In genomic region chr15:95887666-95888480, GRCh38 we compare ENCODE assay signal across 1 cellular context.
A peak's percentile ranks its signal among the peaks of the same experiment; 100 is the strongest.
TF ChIP-seq lines count a peak whose summit lies in the region.

No MANE protein-coding gene starts in this region.

TF ChIP-seq in endothelial cell of umbilical vein, 7 proteins besides CTCF, POLR2A, EP300 and RAD21:
- TF ChIP-seq JUN (IDR thresholded peaks at IDR 0.05; ENCODE audit: borderline replicate concordance, insufficient read depth, insufficient read length, low read depth): peak; percentile 2
- no peak for TF ChIP-seq EZH2 (IDR thresholded peaks at IDR 0.05; ENCODE audit: borderline replicate concordance, low read depth, low read length, severe bottlenecking)
- peak; percentile 87 for TF ChIP-seq GATA2 (IDR thresholded peaks at IDR 0.05; ENCODE audit: insufficient read depth, insufficient read length, low read depth, low read length)
- TF ChIP-seq POLR2AphosphoS5 (IDR thresholded peaks at IDR 0.05; ENCODE audit: insufficient read depth, low read depth, low read length): peak; percentile 33
- no peak for TF ChIP-seq MYC (IDR thresholded peaks at IDR 0.05; ENCODE audit: low read depth, low read length)
- peak; percentile 14 for TF ChIP-seq FOS (IDR thresholded peaks at IDR 0.05; ENCODE audit: borderline replicate concordance, insufficient read depth, low read length)
- no peak for TF ChIP-seq MAX (IDR thresholded peaks at IDR 0.05; ENCODE audit: insufficient read depth, insufficient read length)
